Comparison of ENCODE assay signal across 8 cellular contexts in genomic region chr3:177199206-177199765, GRCh38. TPM values are rescaled to one million over a fixed set of nuclear protein-coding genes. Genes with fewer than 3 reads are reported as not detected.
DNase-seq lines count a peak whose midpoint lies in the region; ATAC-seq and TF ChIP-seq lines count a peak whose summit lies in the region.

No MANE protein-coding gene starts in this region.

- DNase-seq in breast epithelium (ENCODE audit: low spot score in 2 of 2) (no peak), MCF 10A (ENCODE audit: unreplicated experiment) (no peak), memory B cell (ENCODE audit: low spot score in 2 of 2) (no peak), transverse colon (no peak), foreskin fibroblast (no peak), ecto neural progenitor cell (ENCODE audit: low spot score) (no peak), NCI-H2029 (lab: John Stamatoyannopoulos, UW) (no peak)
- peak; percentile 53 for DNase-seq in activated CD8-positive, alpha-beta T cell treated with anti-CD3 and anti-CD28 coated beads for 36 hours

- H3K27me3 Mint-ChIP-seq in MCF 10A (ENCODE audit: insufficient read depth, unreplicated experiment): no peaks in the 10 kb centered on the region
- H3K27me3 Mint-ChIP-seq in activated CD8-positive, alpha-beta T cell treated with anti-CD3 and anti-CD28 coated beads for 36 hours: no peaks in the 10 kb centered on the region
- no peaks in the 10 kb centered on the region for H3K27me3 Mint-ChIP-seq in memory B cell

- H3K4me3 Mint-ChIP-seq in MCF 10A (ENCODE audit: unreplicated experiment) (no peak overlapping the region), memory B cell (no peak overlapping the region)
- peak overlapping the region; percentile 73 for H3K4me3 Mint-ChIP-seq in activated CD8-positive, alpha-beta T cell treated with anti-CD3 and anti-CD28 coated beads for 36 hours

- TF ChIP-seq POLR2A in breast epithelium (IDR thresholded peaks at IDR 0.05) (no peak), transverse colon (IDR thresholded peaks at IDR 0.05) (no peak)

- H3K9me3 Mint-ChIP-seq in MCF 10A (ENCODE audit: unreplicated experiment) (no peaks in the 10 kb centered on the region), memory B cell (no peaks in the 10 kb centered on the region)
- H3K9me3 Mint-ChIP-seq in activated CD8-positive, alpha-beta T cell treated with anti-CD3 and anti-CD28 coated beads for 36 hours: no peaks in the 10 kb centered on the region

- in situ Hi-C loops in transverse colon (cut with MboI; ENCODE audit: low pct_ligation_motif_present in 1 of 4, low pct_unique_long_range_greater_than_20kb in 1 of 4, low sequenced_read_pairs in 3 of 4): loop anchor here in 3 of 4 donors (5.0 to 25.0 kb wide), 6 partner anchors 137 to 396 kb away; no protein-coding TSS in a partner anchor

- H3K27ac ChIP-seq in breast epithelium: peak overlapping the region; percentile 99 to 100
- H3K27ac ChIP-seq in transverse colon: peak overlapping the region; percentile 99 to 100 (median 100)

- no peak overlapping the region for H3K4me3 ChIP-seq in breast epithelium
- no peak overlapping the region for H3K4me3 ChIP-seq in transverse colon
- no peak overlapping the region for H3K4me3 ChIP-seq in foreskin fibroblast (ENCODE audit: low read depth in 1 of 2, low read length in 2 of 2)

- H3K27me3 ChIP-seq in breast epithelium: no peaks in the 10 kb centered on the region
- no peaks in the 10 kb centered on the region for H3K27me3 ChIP-seq in transverse colon

- H3K36me3 ChIP-seq in breast epithelium: no peaks in the 10 kb centered on the region
- H3K36me3 ChIP-seq in transverse colon: no peaks in the 10 kb centered on the region

- H3K9me3 ChIP-seq in breast epithelium (peaks cover 0 to 8% of the 10 kb centered on the region in 2 donors), transverse colon (no peaks in the 10 kb centered on the region)

- POLR2A ChIA-PET in MCF 10A (lab: Yijun Ruan, JAX): interaction anchor here (0.6 to 2.7 kb wide), 10 partner anchors 22 to 1125 kb away, joined by 3 to 66 read pairs (median 4); no protein-coding TSS in a partner anchor
- POLR2A ChIA-PET in activated CD8-positive, alpha-beta T cell treated with anti-CD3 and anti-CD28 coated beads for 36 hours (lab: Charles Lee): interaction anchor here (0.8 to 6.5 kb wide), 4 partner anchors 143 to 211 kb away, joined by 3 to 111 read pairs (median 4); no protein-coding TSS in a partner anchor

- TF ChIP-seq CTCF in breast epithelium (IDR thresholded peaks at IDR 0.05) (no peak), MCF 10A (IDR thresholded peaks at IDR 0.05; ENCODE audit: unreplicated experiment) (no peak), transverse colon (IDR thresholded peaks at IDR 0.05) (no peak), foreskin fibroblast (IDR thresholded peaks at IDR 0.05; ENCODE audit: low read depth, low read length) (no peak)
- no peak for TF ChIP-seq CTCF in activated CD8-positive, alpha-beta T cell treated with anti-CD3 and anti-CD28 coated beads for 36 hours (IDR thresholded peaks at IDR 0.05)

- peaks cover 20% of the 10 kb centered on the region for H3K4me1 Mint-ChIP-seq in MCF 10A (ENCODE audit: insufficient read depth, unreplicated experiment)
- peaks cover 46% of the 10 kb centered on the region for H3K4me1 Mint-ChIP-seq in activated CD8-positive, alpha-beta T cell treated with anti-CD3 and anti-CD28 coated beads for 36 hours (ENCODE audit: low read depth)
- peaks cover 27% of the 10 kb centered on the region for H3K4me1 Mint-ChIP-seq in memory B cell

- intact Hi-C loops in breast epithelium (cut with DNase I; ENCODE audit: low total_unique reads): loop anchor here (5.0 kb wide), 1 partner anchor 158 kb away; no protein-coding TSS in a partner anchor
- intact Hi-C loops in MCF 10A (cut with micrococcal nuclease): loop anchor here (2.0 kb wide), 2 partner anchors 1126 to 1186 kb away; no protein-coding TSS in a partner anchor
- intact Hi-C loops in activated CD8-positive, alpha-beta T cell treated with anti-CD3 and anti-CD28 coated beads for 36 hours (cut with micrococcal nuclease): loop anchor here (2.0 to 5.0 kb wide), 3 partner anchors 116 to 142 kb away; no protein-coding TSS in a partner anchor
- intact Hi-C loops in transverse colon (cut with DNase I; ENCODE audit: low total_unique reads): no loop called here

- 69 to 73% methylated on average over 6 of the region's 6 CpGs for WGBS in transverse colon (ENCODE audit: low coverage in 1 of 2), 2 donors

- H3K36me3 Mint-ChIP-seq in MCF 10A (ENCODE audit: insufficient read depth, unreplicated experiment) (no peaks in the 10 kb centered on the region), memory B cell (no peaks in the 10 kb centered on the region)
- H3K36me3 Mint-ChIP-seq in activated CD8-positive, alpha-beta T cell treated with anti-CD3 and anti-CD28 coated beads for 36 hours (ENCODE audit: low read depth): peaks cover 11% of the 10 kb centered on the region

- ATAC-seq in activated CD8-positive, alpha-beta T cell treated with anti-CD3 and anti-CD28 coated beads for 36 hours: no peak
- no peak for ATAC-seq in memory B cell (ENCODE audit: low read depth)

- TF ChIP-seq EP300 in transverse colon (IDR thresholded peaks at IDR 0.05; ENCODE audit: low read depth): no peak

- BruUV-seq in MCF 10A (replicated peaks; lab: Mats Ljungman, UMichigan): no TSS peak

- H3K27ac Mint-ChIP-seq in MCF 10A (ENCODE audit: low read depth, unreplicated experiment): no peak overlapping the region
- H3K27ac Mint-ChIP-seq in activated CD8-positive, alpha-beta T cell treated with anti-CD3 and anti-CD28 coated beads for 36 hours: peak overlapping the region; percentile 93
- H3K27ac Mint-ChIP-seq in memory B cell: peak overlapping the region; percentile 89

- H3K4me1 ChIP-seq in breast epithelium: no peaks in the 10 kb centered on the region
- H3K4me1 ChIP-seq in transverse colon: peaks cover 16 to 47% (median 25%) of the 10 kb centered on the region in 4 donors

- CTCF ChIA-PET in MCF 10A (lab: Yijun Ruan, JAX): interaction anchor here (0.6 to 4.8 kb wide), 9 partner anchors 18 to 1970 kb away, joined by 3 to 21 read pairs (median 3); no protein-coding TSS in a partner anchor
- CTCF ChIA-PET in activated CD8-positive, alpha-beta T cell treated with anti-CD3 and anti-CD28 coated beads for 36 hours (lab: Charles Lee): interaction anchor here (0.9 to 1.7 kb wide), 5 partner anchors 27 to 160 kb away, joined by 3 to 6 read pairs (median 3); no protein-coding TSS in a partner anchor

RNA-seq across cellular contexts. Expression of gene TBL1XR1, which starts 2.0 kb away (rescaled TPM):
- total RNA-seq in breast epithelium (100 to 1,000 TPM in 2 of 3 donors, 10 to 100 TPM in 1; 92.8 to 147 (median 111) TPM), MCF 10A (2022) (171 and 178 TPM in 2 replicates), transverse colon (100 to 1,000 TPM in 1 of 4 donors, 10 to 100 TPM in 3; 39.4 to 131 (median 68.1) TPM)
- total RNA-seq in activated CD8-positive, alpha-beta T cell treated with anti-CD3 and anti-CD28 coated beads for 36 hours: 100 to 1,000 TPM; 153 to 158 TPM
